10 cellular contexts compared by ENCODE assay signal in genomic region chr18:77072566-77072965, GRCh38.
DNase-seq lines count a peak whose midpoint lies in the region; ATAC-seq and TF ChIP-seq lines count a peak whose summit lies in the region.
"Had no signal": no experiment of that assay in that cellular context is flagged by ENCODE, and none has a peak within 500 bp of the region (broad histone marks: within the 10 kb centered on the region; RNA-seq: fewer than 3 reads in every experiment).

No MANE protein-coding gene starts in this region.

- no peaks in the 10 kb centered on the region for H3K9me3 Mint-ChIP-seq in activated T-cell treated with anti-CD3 and anti-CD28 coated beads, Interleukin-2, amount 50 U/mL, for 72 hours
- no peaks in the 10 kb centered on the region for H3K9me3 Mint-ChIP-seq in central memory CD8-positive, alpha-beta T cell
- no peaks in the 10 kb centered on the region for H3K9me3 Mint-ChIP-seq in naive thymus-derived CD8-positive, alpha-beta T cell
- H3K9me3 Mint-ChIP-seq in type B pancreatic cell: no peaks in the 10 kb centered on the region

- ATAC-seq in activated T-cell treated with anti-CD3 and anti-CD28 coated beads, Interleukin-2, amount 50 U/mL, for 72 hours (replicated peaks in 1 of 2): no peak
- ATAC-seq in central memory CD8-positive, alpha-beta T cell (replicated peaks; ENCODE audit: extremely low read depth, poor library complexity, severe bottlenecking): no peak
- no peak for ATAC-seq in naive thymus-derived CD8-positive, alpha-beta T cell
- no peak for ATAC-seq in HG02981 (IDR thresholded peaks at IDR 0.05; ENCODE audit: unreplicated experiment)
- no peak for ATAC-seq in HG03457 (IDR thresholded peaks at IDR 0.05; ENCODE audit: unreplicated experiment)
- ATAC-seq: esophagus mucosa had no signal

- no peak for TF ChIP-seq CTCF in type B pancreatic cell (conservative IDR thresholded peaks at IDR 0.05)

- H3K4me3 Mint-ChIP-seq in activated T-cell treated with anti-CD3 and anti-CD28 coated beads, Interleukin-2, amount 50 U/mL, for 72 hours: peak overlapping the region in 1 of 2 donors; percentile 71
- H3K4me3 Mint-ChIP-seq in central memory CD8-positive, alpha-beta T cell: peak overlapping the region; percentile 71
- peak overlapping the region in 1 of 10 donors; percentile 14 for H3K4me3 Mint-ChIP-seq in naive thymus-derived CD8-positive, alpha-beta T cell
- no peak overlapping the region for H3K4me3 Mint-ChIP-seq in type B pancreatic cell

- H3K36me3 Mint-ChIP-seq in activated T-cell treated with anti-CD3 and anti-CD28 coated beads, Interleukin-2, amount 50 U/mL, for 72 hours (ENCODE audit: insufficient read depth in 2 of 2): peaks cover 6 to 7% of the 10 kb centered on the region in 2 donors
- H3K36me3 Mint-ChIP-seq in central memory CD8-positive, alpha-beta T cell (ENCODE audit: insufficient read depth): peaks cover 54% of the 10 kb centered on the region
- peaks cover 0 to 40% (median 1%) of the 10 kb centered on the region in 3 donors for H3K36me3 Mint-ChIP-seq in naive thymus-derived CD8-positive, alpha-beta T cell
- H3K36me3 Mint-ChIP-seq in type B pancreatic cell: no peaks in the 10 kb centered on the region

- no peak for DNase-seq in activated T-cell treated with anti-CD3 and anti-CD28 coated beads, Interleukin-2, amount 50 U/mL, for 72 hours
- no peak for DNase-seq in activated T-cell treated with anti-CD3 and anti-CD28 coated beads, Interleukin-2, amount 50 U/mL, for 1 hour
- no peak for DNase-seq in central memory CD8-positive, alpha-beta T cell (ENCODE audit: low spot score in 2 of 2)
- no peak for DNase-seq in naive thymus-derived CD8-positive, alpha-beta T cell
- no peak for DNase-seq in type B pancreatic cell (ENCODE audit: extremely low spot score, unreplicated experiment)
- DNase-seq in AG20443 (ENCODE audit: low spot score): no peak
- DNase-seq: stimulated activated CD4-positive, alpha-beta T cell treated with anti-CD3 and anti-CD28 coated beads, Interleukin-2, amount 100 ng/mL, for 48 hours had no signal

- peak overlapping the region; percentile 99 for H3K27ac Mint-ChIP-seq in activated T-cell treated with anti-CD3 and anti-CD28 coated beads, Interleukin-2, amount 50 U/mL, for 72 hours
- peak overlapping the region; percentile 94 for H3K27ac Mint-ChIP-seq in central memory CD8-positive, alpha-beta T cell (ENCODE audit: low read depth)
- peak overlapping the region; percentile 49 to 98 (median 89) for H3K27ac Mint-ChIP-seq in naive thymus-derived CD8-positive, alpha-beta T cell
- H3K27ac Mint-ChIP-seq in type B pancreatic cell: peak overlapping the region; percentile 80

- no peaks in the 10 kb centered on the region for H3K27me3 Mint-ChIP-seq in activated T-cell treated with anti-CD3 and anti-CD28 coated beads, Interleukin-2, amount 50 U/mL, for 72 hours (ENCODE audit: low read depth)
- H3K27me3 Mint-ChIP-seq in central memory CD8-positive, alpha-beta T cell: no peaks in the 10 kb centered on the region
- H3K27me3 Mint-ChIP-seq in naive thymus-derived CD8-positive, alpha-beta T cell: no peaks in the 10 kb centered on the region
- H3K27me3 Mint-ChIP-seq in type B pancreatic cell: no peaks in the 10 kb centered on the region

- peaks cover 77% of the 10 kb centered on the region for H3K4me1 Mint-ChIP-seq in activated T-cell treated with anti-CD3 and anti-CD28 coated beads, Interleukin-2, amount 50 U/mL, for 72 hours (ENCODE audit: low read depth)
- peaks cover 92% of the 10 kb centered on the region for H3K4me1 Mint-ChIP-seq in central memory CD8-positive, alpha-beta T cell
- peaks cover 37 to 91% (median 84%) of the 10 kb centered on the region in 4 donors for H3K4me1 Mint-ChIP-seq in naive thymus-derived CD8-positive, alpha-beta T cell
- H3K4me1 Mint-ChIP-seq in type B pancreatic cell (ENCODE audit: unreplicated experiment): peaks cover 23% of the 10 kb centered on the region

- POLR2A ChIA-PET in naive thymus-derived CD8-positive, alpha-beta T cell (lab: Charles Lee): interaction anchor here (1.3 kb wide), 1 partner anchor 10 kb away, joined by 3 read pairs; no protein-coding TSS in a partner anchor
